10 cellular contexts compared by ENCODE assay signal in the genomic region with DNA sequence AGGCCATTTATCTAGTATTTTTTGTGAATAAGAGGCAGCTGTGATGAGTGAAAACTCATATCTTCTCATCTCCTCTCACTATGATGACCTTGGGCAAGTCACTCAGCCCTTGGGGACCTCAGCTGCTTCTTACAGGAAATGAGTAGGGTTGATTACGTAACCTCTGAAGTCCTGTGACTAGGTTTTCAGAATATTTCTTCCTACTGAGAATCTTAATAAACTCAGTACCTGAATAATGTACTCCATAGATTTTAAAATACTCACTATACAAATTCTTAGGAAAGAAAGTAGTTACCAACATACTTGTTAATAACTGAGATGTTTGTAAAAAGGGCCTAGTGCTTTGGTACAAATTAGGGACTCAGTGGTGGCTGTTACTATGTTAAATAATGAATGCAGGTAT.
DNase-seq lines count a peak whose midpoint lies in the region; ATAC-seq and TF ChIP-seq lines count a peak whose summit lies in the region.
"Had no signal": no experiment of that assay in that cellular context is flagged by ENCODE, and none has a peak within 500 bp of the region (broad histone marks: within the 10 kb centered on the region; RNA-seq: fewer than 3 reads in every experiment).

No MANE protein-coding gene starts in this region.

- H3K27ac ChIP-seq in lung (ENCODE audit: low read depth in 1 of 2, low read length in 1 of 2): peak overlapping the region in 1 of 2 donors; percentile 62
- H3K27ac ChIP-seq: C4-2B had no signal

- no peaks in the 10 kb centered on the region for H3K9me3 ChIP-seq in lung (ENCODE audit: control insufficient read depth in 2 of 2, insufficient read depth in 1 of 2, low read length in 1 of 2)
- H3K9me3 ChIP-seq: thyroid gland had no signal

- no peaks in the 10 kb centered on the region for H3K27me3 ChIP-seq in lung (ENCODE audit: control insufficient read depth, insufficient read depth)
- H3K27me3 ChIP-seq: thyroid gland had no signal

- peak; percentile 29 for DNase-seq in NK-92 treated with Interleukin-12 subunit alpha and Interleukin-12 subunit beta, amount 100 ng/mL, for 24 hours (lab: John Stamatoyannopoulos, UW)
- DNase-seq in NK-92 (lab: John Stamatoyannopoulos, UW; ENCODE audit: unreplicated experiment) (no peak), NCI-H82 treated with DMSO at 0.1 percent for 48 hours (lab: John Stamatoyannopoulos, UW; ENCODE audit: unreplicated experiment) (peak; percentile 87), amniotic stem cell (lab: John Stamatoyannopoulos, UW) (peak; percentile 19), lung (ENCODE audit: low spot score) (no peak), DMS79 (lab: John Stamatoyannopoulos, UW) (no peak), HEK293T (ENCODE audit: extremely low spot score) (no peak)

- no peak for TF ChIP-seq CTCF in lung (IDR thresholded peaks at IDR 0.05; ENCODE audit: control extremely low read depth, extremely low read depth)

- POLR2A ChIA-PET in HEK293T (lab: Yijun Ruan, JAX): no interaction called here

- 13 to 30% methylated on average over 1 of the region's 1 CpG for WGBS in lung, 2 donors

- ATAC-seq in HG02610 (IDR thresholded peaks at IDR 0.05; ENCODE audit: unreplicated experiment) (peak; percentile 85), lung (ENCODE audit: insufficient read depth, low FRiP score) (peak; percentile 24)

- peaks cover 9% of the 10 kb centered on the region in 2 donors for H3K36me3 ChIP-seq in lung (ENCODE audit: control insufficient read depth in 2 of 2, insufficient read depth in 2 of 2, low read length in 2 of 2)

- H3K4me3 ChIP-seq in lung: no peak overlapping the region
- H3K4me3 ChIP-seq: thyroid gland had no signal

- peaks cover 7 to 28% of the 10 kb centered on the region in 2 donors for H3K4me1 ChIP-seq in lung (ENCODE audit: control insufficient read depth in 2 of 2, insufficient read depth in 2 of 2, low read length in 2 of 2)

- CTCF ChIA-PET in HEK293T (lab: Yijun Ruan, JAX): no interaction called here

TF ChIP-seq in HEK293T, 16 proteins besides CTCF, POLR2A, EP300 and RAD21:
- TF ChIP-seq NFRKB (IDR thresholded peaks at IDR 0.05) (no peak), ELF4 (IDR thresholded peaks at IDR 0.05) (no peak), FOXM1 (IDR thresholded peaks at IDR 0.05; ENCODE audit: borderline replicate concordance) (no peak), FOXK2 (IDR thresholded peaks at IDR 0.05) (no peak), L3MBTL2 (conservative IDR thresholded peaks at IDR 0.05) (no peak), SUZ12 (IDR thresholded peaks at IDR 0.05) (no peak), LEF1 (IDR thresholded peaks at IDR 0.05; ENCODE audit: borderline replicate concordance) (no peak), ZNF384 (IDR thresholded peaks at IDR 0.05) (no peak), CTBP1 (IDR thresholded peaks at IDR 0.05; ENCODE audit: borderline replicate concordance) (no peak), FOXA1 (IDR thresholded peaks at IDR 0.05) (no peak), TARDBP (IDR thresholded peaks at IDR 0.05) (no peak), BHLHE40 (IDR thresholded peaks at IDR 0.05; ENCODE audit: borderline replicate concordance) (no peak), ARNT (IDR thresholded peaks at IDR 0.05) (no peak), HDGF (IDR thresholded peaks at IDR 0.05; ENCODE audit: borderline replicate concordance) (no peak), SP1 (IDR thresholded peaks at IDR 0.05) (no peak)
- TF ChIP-seq, protein P1, sequence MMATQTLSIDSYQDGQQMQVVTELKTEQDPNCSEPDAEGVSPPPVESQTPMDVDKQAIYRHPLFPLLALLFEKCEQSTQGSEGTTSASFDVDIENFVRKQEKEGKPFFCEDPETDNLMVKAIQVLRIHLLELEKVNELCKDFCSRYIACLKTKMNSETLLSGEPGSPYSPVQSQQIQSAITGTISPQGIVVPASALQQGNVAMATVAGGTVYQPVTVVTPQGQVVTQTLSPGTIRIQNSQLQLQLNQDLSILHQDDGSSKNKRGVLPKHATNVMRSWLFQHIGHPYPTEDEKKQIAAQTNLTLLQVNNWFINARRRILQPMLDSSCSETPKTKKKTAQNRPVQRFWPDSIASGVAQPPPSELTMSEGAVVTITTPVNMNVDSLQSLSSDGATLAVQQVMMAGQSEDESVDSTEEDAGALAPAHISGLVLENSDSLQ (IDR thresholded peaks at IDR 0.05): no peak

Comparison
In these comparisons a context has a peak if more than half of its experiments do, and no peak if none do; other contexts are left out.
1. DNase-seq: peak in NK-92 treated with Interleukin-12 subunit alpha and Interleukin-12 subunit beta, amount 100 ng/mL, for 24 hours (single experiment), NCI-H82 treated with DMSO at 0.1 percent for 48 hours (single experiment) and amniotic stem cell (single experiment); none in NK-92 (single experiment), lung (single experiment), DMS79 (single experiment) and HEK293T (single experiment).